In genomic region chr11:91795139-91795887, GRCh38 we compare ENCODE assay signal across 21 cellular contexts.
DNase-seq lines count a peak whose midpoint lies in the region; ATAC-seq and TF ChIP-seq lines count a peak whose summit lies in the region.
"Had no signal": no experiment of that assay in that cellular context is flagged by ENCODE, and none has a peak within 500 bp of the region (broad histone marks: within the 10 kb centered on the region; RNA-seq: fewer than 3 reads in every experiment).

No MANE protein-coding gene starts in this region.

- H4K8ac ChIP-seq in mesendoderm (ENCODE audit: low read depth, low read length): no peak overlapping the region

- no peak overlapping the region for H3K4me2 ChIP-seq in mesendoderm (ENCODE audit: low read length)

- no peak overlapping the region for H2BK5ac ChIP-seq in mesendoderm (ENCODE audit: low read length)

- no peaks in the 10 kb centered on the region for H3K36me3 ChIP-seq in mesendoderm (ENCODE audit: control insufficient read depth, insufficient read depth, low read length)
- H3K36me3 ChIP-seq in ascending aorta: no peaks in the 10 kb centered on the region
- H3K36me3 ChIP-seq: colonic mucosa, SJSA1, suprapubic skin, uterus had no signal

- no peak overlapping the region for H4K5ac ChIP-seq in mesendoderm (ENCODE audit: low read length)

- no peaks in the 10 kb centered on the region for H3K79me1 ChIP-seq in mesendoderm (ENCODE audit: low read length)

- no peak overlapping the region for H2BK120ac ChIP-seq in mesendoderm (ENCODE audit: low read depth, low read length)

- no peak overlapping the region for H3K18ac ChIP-seq in mesendoderm (ENCODE audit: low read length)

- TF ChIP-seq CTCF in astrocyte of the spinal cord (IDR thresholded peaks at IDR 0.05; ENCODE audit: low read depth, low read length) (no peak), ascending aorta (IDR thresholded peaks at IDR 0.05) (no peak)

- H2AK5ac ChIP-seq in mesendoderm (ENCODE audit: low read length): no peak overlapping the region

- no peak overlapping the region for H3K23ac ChIP-seq in mesendoderm (ENCODE audit: low read length)

- H3K4me1 ChIP-seq in mesendoderm (ENCODE audit: control insufficient read depth, low read depth, low read length): no peaks in the 10 kb centered on the region
- H3K4me1 ChIP-seq in ascending aorta: no peaks in the 10 kb centered on the region
- H3K4me1 ChIP-seq: colonic mucosa, SJSA1, suprapubic skin, uterus had no signal

- WGBS in mesendoderm (ENCODE audit: extremely low coverage, insufficient coverage, low lambda C conversion rate): no CpG with 5 or more reads among the region's 2 CpGs

- H3K27me3 ChIP-seq in mesendoderm (ENCODE audit: insufficient read depth, low read length, poor library complexity) (no peaks in the 10 kb centered on the region), ascending aorta (no peaks in the 10 kb centered on the region)
- H3K27me3 ChIP-seq: colonic mucosa, SJSA1, suprapubic skin, uterus had no signal

- H3K27ac ChIP-seq in mesendoderm (ENCODE audit: low read depth, low read length) (no peak overlapping the region), ascending aorta (no peak overlapping the region)
- H3K27ac ChIP-seq: colonic mucosa, SJSA1, suprapubic skin, uterus had no signal

- no peak overlapping the region for H3K56ac ChIP-seq in mesendoderm (ENCODE audit: low read length)

- intact Hi-C loops in ascending aorta (cut with DNase I): no loop called here

- H3K9me3 ChIP-seq in ascending aorta: no peaks in the 10 kb centered on the region
- H3K9me3 ChIP-seq: colonic mucosa, SJSA1, suprapubic skin, uterus had no signal

- in situ Hi-C loops in Caki2 (cut with HindIII; ENCODE audit: low pct_unique_long_range_greater_than_20kb, low sequenced_read_pairs) (no loop called here), astrocyte of the spinal cord (cut with HindIII; ENCODE audit: low sequenced_read_pairs) (no loop called here)

- H3K4me3 ChIP-seq in astrocyte of the spinal cord (ENCODE audit: low read depth, low read length) (no peak overlapping the region), mesendoderm (ENCODE audit: low read length) (no peak overlapping the region), ascending aorta (no peak overlapping the region)
- H3K4me3 ChIP-seq: colonic mucosa, SJSA1, suprapubic skin, uterus had no signal

- H3K4ac ChIP-seq in mesendoderm (ENCODE audit: low read depth, low read length): no peak overlapping the region

- H3K9ac ChIP-seq in mesendoderm (ENCODE audit: low read length): no peak overlapping the region

- no peaks in the 10 kb centered on the region for H3K79me2 ChIP-seq in mesendoderm (ENCODE audit: control insufficient read depth, insufficient read depth, low read length)

- H2BK15ac ChIP-seq in mesendoderm (replicated peaks; ENCODE audit: low read depth): peak overlapping the region; percentile 93

- no peak for ATAC-seq in GM18861 (IDR thresholded peaks at IDR 0.05; ENCODE audit: unreplicated experiment)
- ATAC-seq: T-helper 17 cell had no signal

- DNase-seq in Caki2 (ENCODE audit: low read depth) (peak; percentile 65), M059J (ENCODE audit: low read depth) (peak; percentile 41), astrocyte of the spinal cord (ENCODE audit: low read depth, low spot score) (peak; percentile 61), mesendoderm (peak; percentile 48), ascending aorta (ENCODE audit: low spot score in 2 of 2) (no peak), epidermal melanocyte (ENCODE audit: insufficient read length, low spot score) (no peak), HT-29 (ENCODE audit: low spot score) (no peak)
- DNase-seq: activated CD4-positive, alpha-beta T cell treated with anti-CD3 and anti-CD28 coated beads, Interleukin-2, amount 10 ng/mL, durations not matched to agents 7 days and 5 days; CD4-positive, alpha-beta T cell; colonic mucosa; DMS 273 treated with DMSO at 0.1 percent for 48 hours; GF-D8; Karpas-422; NCI-H1092; NCI-H2081; posterior cingulate gyrus; T-helper 17 cell; uterus had no signal

Comparison
In these comparisons a context has a peak if more than half of its experiments do, and no peak if none do; other contexts are left out.
1. DNase-seq: peak in Caki2 (single experiment), M059J (single experiment), astrocyte of the spinal cord (single experiment) and mesendoderm (single experiment); none in ascending aorta (0 of 2), epidermal melanocyte (single experiment) and HT-29 (single experiment).